Comparison of ENCODE assay signal across 8 cellular contexts in the genomic region with DNA sequence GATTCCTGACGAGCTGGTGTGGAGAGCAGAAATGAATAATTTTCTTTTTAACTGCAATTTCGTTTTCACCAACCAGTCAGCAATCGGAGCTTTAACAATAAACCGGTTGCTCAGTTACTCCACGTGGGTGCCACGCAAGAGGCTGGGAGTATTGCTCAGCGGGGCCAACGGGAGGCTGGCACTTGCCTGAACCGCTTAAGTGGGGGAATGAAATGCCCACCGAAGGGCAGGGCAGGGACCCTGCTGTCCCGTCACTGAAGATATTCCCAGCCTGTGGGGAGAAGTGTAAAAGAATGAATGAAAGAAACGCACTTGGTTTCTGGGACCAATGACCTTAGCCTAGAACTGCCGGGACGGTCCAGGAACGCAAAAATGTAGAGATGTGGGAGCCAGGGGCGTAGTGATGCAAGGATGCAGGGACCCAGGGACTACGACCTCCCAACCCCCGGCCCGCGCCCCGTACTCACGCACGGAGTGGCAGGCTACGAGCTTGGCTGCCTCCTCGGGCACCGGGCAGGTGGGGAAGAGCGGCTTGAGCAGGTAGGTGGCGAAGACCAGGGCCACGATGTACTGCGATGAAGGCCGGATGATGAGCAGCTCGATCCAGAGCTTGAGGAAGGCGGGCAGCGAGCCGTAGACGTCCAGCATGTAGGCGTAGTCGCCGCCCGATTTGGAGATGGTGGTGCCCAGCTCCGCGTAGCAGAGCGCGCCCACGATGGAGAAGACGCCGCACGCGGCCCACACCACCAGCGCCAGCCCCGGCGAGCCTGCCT.
A peak's percentile ranks its signal among the peaks of the same experiment; 100 is the strongest.
DNase-seq lines count a peak whose midpoint lies in the region; ATAC-seq, FAIRE-seq and TF ChIP-seq lines count a peak whose summit lies in the region.
"Not testable (repeated sequence)": the region's sequence is repeated elsewhere in the genome, so short reads cannot be mapped to it uniquely, and the experiment has no call there.

No MANE protein-coding gene starts in this region.

- not testable (repeated sequence) for H2AFZ ChIP-seq in OCI-LY3 (ENCODE audit: low read depth, low read length)

- H3K4me3 Mint-ChIP-seq in activated T-cell treated with anti-CD3 and anti-CD28 coated beads, Interleukin-2, amount 50 U/mL, for 4 hours = peak overlapping the region; percentile 93

- not testable (repeated sequence) for H3K9me3 ChIP-seq in OCI-LY3 (ENCODE audit: insufficient read depth, low read length); ectodermal cell (ENCODE audit: control insufficient read depth, low read length); kidney (ENCODE audit: control insufficient read depth in 1 of 2, low read length in 2 of 2); pancreas; tibial nerve

- not testable (repeated sequence) for TF ChIP-seq CTCF in GM12864 (IDR thresholded peaks at IDR 0.05; ENCODE audit: low read depth, low read length, missing control alignments); OCI-LY3 (IDR thresholded peaks at IDR 0.05; ENCODE audit: low read depth, low read length); kidney (IDR thresholded peaks at IDR 0.05; ENCODE audit: borderline replicate concordance, extremely low read depth, insufficient read depth); pancreas (IDR thresholded peaks at IDR 0.05); tibial nerve (IDR thresholded peaks at IDR 0.05)

- H4K20me1 ChIP-seq in OCI-LY3 (ENCODE audit: insufficient read depth, low read length) = peaks cover 31% of the 10 kb centered on the region

- not testable (repeated sequence) for H3K36me3 ChIP-seq in OCI-LY3 (replicated peaks; ENCODE audit: low read depth, low read length); ectodermal cell (ENCODE audit: control insufficient read depth, insufficient read depth, low read length); kidney (ENCODE audit: control insufficient read depth in 1 of 2, insufficient read depth in 2 of 2, low read length in 2 of 2); pancreas; tibial nerve

- H3K4me2 ChIP-seq in OCI-LY3 (ENCODE audit: low read length) = peak overlapping the region; percentile 79

- DNase-seq in GM12864 (ENCODE audit: low read depth); activated T-cell treated with anti-CD3 and anti-CD28 coated beads, Interleukin-2, amount 50 U/mL, for 4 hours; tibial nerve (ENCODE audit: low spot score in 2 of 2): not testable (repeated sequence)
- DNase-seq in kidney (peak; percentile 87), pancreas (peak in 1 of 6 donors; percentile 64)

- H3K4me3 ChIP-seq in GM12864 (ENCODE audit: low read depth, low read length) = peak overlapping the region; percentile 63
- peak overlapping the region; percentile 89 for H3K4me3 ChIP-seq in OCI-LY3 (ENCODE audit: low read length)
- H3K4me3 ChIP-seq in ectodermal cell (ENCODE audit: insufficient read depth, low read depth, low read length) = peak overlapping the region; percentile 68
- H3K4me3 ChIP-seq in kidney (ENCODE audit: low read length in 2 of 2) = peak overlapping the region; percentile 66 to 87
- peak overlapping the region; percentile 55 to 75 (median 61) for H3K4me3 ChIP-seq in pancreas
- H3K4me3 ChIP-seq in tibial nerve = peak overlapping the region; percentile 72 to 88 (median 76)

- not testable (repeated sequence) for FAIRE-seq in kidney (lab: Jason Lieb, UNC); pancreas (lab: Jason Lieb, UNC)

- TF ChIP-seq EP300 in tibial nerve (IDR thresholded peaks at IDR 0.05) = not testable (repeated sequence)

- ATAC-seq in HG02759 (IDR thresholded peaks at IDR 0.05; ENCODE audit: unreplicated experiment) (peak; percentile 10), pancreas (peak; percentile 4 to 46 (median 30))
- peak; percentile 68 to 72 for ATAC-seq in activated T-cell treated with anti-CD3 and anti-CD28 coated beads, Interleukin-2, amount 50 U/mL, for 4 hours

- not testable (repeated sequence) for H3K27me3 ChIP-seq in OCI-LY3 (ENCODE audit: low read depth, low read length); ectodermal cell (ENCODE audit: control insufficient read depth, insufficient read depth, low read length, poor library complexity, severe bottlenecking); pancreas; tibial nerve

- not testable (repeated sequence) for H3K9me3 Mint-ChIP-seq in activated T-cell treated with anti-CD3 and anti-CD28 coated beads, Interleukin-2, amount 50 U/mL, for 4 hours

- peaks cover 19% of the 10 kb centered on the region for H3K4me1 Mint-ChIP-seq in activated T-cell treated with anti-CD3 and anti-CD28 coated beads, Interleukin-2, amount 50 U/mL, for 4 hours (ENCODE audit: low read depth)

- TF ChIP-seq POLR2A in tibial nerve (IDR thresholded peaks at IDR 0.05) = not testable (repeated sequence)

- H3K27me3 Mint-ChIP-seq in activated T-cell treated with anti-CD3 and anti-CD28 coated beads, Interleukin-2, amount 50 U/mL, for 4 hours (ENCODE audit: low read depth) = not testable (repeated sequence)

- WGBS in ectodermal cell, 2 experiments = 0% methylated on average over 39 to 46 of the region's 52 CpGs
- WGBS in pancreas, 2 donors = 5 to 8% methylated on average over 27 to 39 of the region's 52 CpGs
- WGBS in tibial nerve, 2 donors = 0% methylated on average over 37 to 48 of the region's 52 CpGs

- intact Hi-C loops in kidney (cut with DNase I); pancreas (cut with DNase I): not testable (repeated sequence)

- peaks cover 51% of the 10 kb centered on the region for H3K79me2 ChIP-seq in OCI-LY3 (ENCODE audit: low read length)

- H3K4me1 ChIP-seq in OCI-LY3 (ENCODE audit: low read length) (peaks cover 22% of the 10 kb centered on the region), ectodermal cell (ENCODE audit: control insufficient read depth, insufficient read depth, low read length) (peaks cover 13% of the 10 kb centered on the region), kidney (ENCODE audit: control insufficient read depth in 1 of 2, insufficient read depth in 1 of 2, low read depth in 1 of 2, low read length in 2 of 2) (peaks cover 6 to 12% of the 10 kb centered on the region in 2 donors), tibial nerve (peaks cover 0 to 50% (median 8%) of the 10 kb centered on the region in 4 donors)
- not testable (repeated sequence) for H3K4me1 ChIP-seq in pancreas

- H3K36me3 Mint-ChIP-seq in activated T-cell treated with anti-CD3 and anti-CD28 coated beads, Interleukin-2, amount 50 U/mL, for 4 hours (ENCODE audit: insufficient read depth) = peaks cover 15% of the 10 kb centered on the region

- H3K27ac ChIP-seq in OCI-LY3 (ENCODE audit: low read length) (peak overlapping the region; percentile 91), kidney (ENCODE audit: low read depth in 2 of 2, low read length in 2 of 2) (peak overlapping the region; percentile 22 to 75), pancreas (peak overlapping the region in 3 of 4 donors; percentile 28 to 70 (median 58)), tibial nerve (peak overlapping the region; percentile 88 to 92 (median 91))
- H3K27ac ChIP-seq in ectodermal cell (ENCODE audit: insufficient read depth, low read depth, low read length, poor library complexity, severe bottlenecking) = not testable (repeated sequence)

- peak overlapping the region; percentile 93 for H3K9ac ChIP-seq in OCI-LY3 (ENCODE audit: low read length)
- peak overlapping the region in 1 of 2 donors; percentile 61 for H3K9ac ChIP-seq in kidney (ENCODE audit: low read length in 2 of 2)

Comparison
In these comparisons a context has a peak if more than half of its experiments do, and no peak if none do; other contexts are left out.
1. ATAC-seq: peak in every context shown above with its lines; median percentile 70 in activated T-cell treated with anti-CD3 and anti-CD28 coated beads, Interleukin-2, amount 50 U/mL, for 4 hours; 30 in pancreas; 10 in HG02759.